27 cellular contexts compared by ENCODE assay signal in the genomic region with DNA sequence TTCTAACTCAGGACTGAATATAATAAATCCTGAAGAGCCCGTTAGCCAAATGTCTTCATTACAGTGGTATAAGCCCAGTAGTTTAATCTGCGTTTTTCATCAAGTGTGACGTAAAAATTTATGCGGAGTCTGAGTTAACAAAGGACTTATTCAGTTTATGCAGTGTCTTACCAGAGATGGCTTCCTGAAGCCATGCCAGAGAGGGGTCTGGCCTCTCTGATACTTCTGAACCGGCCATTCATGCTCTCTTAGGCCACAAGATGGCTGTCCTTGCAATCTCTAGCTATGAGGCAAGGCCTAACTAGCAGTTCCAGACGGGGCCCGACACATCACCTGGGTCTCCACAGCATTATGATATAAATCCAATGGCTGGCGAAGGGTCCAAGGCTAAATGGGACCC.
DNase-seq lines count a peak whose midpoint lies in the region; ATAC-seq and TF ChIP-seq lines count a peak whose summit lies in the region.
"Had no signal": no experiment of that assay in that cellular context is flagged by ENCODE, and none has a peak within 500 bp of the region (broad histone marks: within the 10 kb centered on the region; RNA-seq: fewer than 3 reads in every experiment).

No MANE protein-coding gene starts in this region.

- H3K9ac ChIP-seq in OCI-LY3 (ENCODE audit: low read length) = no peak overlapping the region
- H3K9ac ChIP-seq: BLaER1 had no signal

- H4K20me1 ChIP-seq in OCI-LY3 (ENCODE audit: insufficient read depth, low read length) = no peaks in the 10 kb centered on the region
- H4K20me1 ChIP-seq: BLaER1 had no signal

- H3K9me3 ChIP-seq in OCI-LY3 (ENCODE audit: insufficient read depth, low read length) = no peaks in the 10 kb centered on the region
- H3K9me3 ChIP-seq in gastrocnemius medialis = no peaks in the 10 kb centered on the region
- H3K9me3 ChIP-seq: BLaER1, tibial nerve had no signal

- H3K4me1 ChIP-seq in OCI-LY3 (ENCODE audit: low read length) (peaks cover 8% of the 10 kb centered on the region), foreskin keratinocyte (peaks cover 27% of the 10 kb centered on the region), gastrocnemius medialis (no peaks in the 10 kb centered on the region)
- H3K4me1 ChIP-seq: BLaER1 had no signal

- H3K4me3 ChIP-seq in OCI-LY3 (ENCODE audit: low read length) = no peak overlapping the region
- no peak overlapping the region for H3K4me3 ChIP-seq in gastrocnemius medialis
- H3K4me3 ChIP-seq: BLaER1, GM12878, tibial nerve had no signal

- TF ChIP-seq CTCF in OCI-LY3 (IDR thresholded peaks at IDR 0.05; ENCODE audit: low read depth, low read length) (peak; percentile 34; the same call in 1 of the 2 replicates), foreskin keratinocyte (conservative IDR thresholded peaks at IDR 0.05) (no peak), gastrocnemius medialis (IDR thresholded peaks at IDR 0.05 in 4 of 5, conservative IDR thresholded peaks at IDR 0.05 in 1 of 5) (no peak)

- TF ChIP-seq POLR2A in gastrocnemius medialis (IDR thresholded peaks at IDR 0.05) = no peak

- no peaks in the 10 kb centered on the region for H3K79me2 ChIP-seq in OCI-LY3 (ENCODE audit: low read length)

- no peak overlapping the region for H3K4me2 ChIP-seq in OCI-LY3 (ENCODE audit: low read length)
- H3K4me2 ChIP-seq: BLaER1 had no signal

- H3K36me3 ChIP-seq in OCI-LY3 (replicated peaks; ENCODE audit: low read depth, low read length) (no peaks in the 10 kb centered on the region), gastrocnemius medialis (no peaks in the 10 kb centered on the region)
- H3K36me3 ChIP-seq: BLaER1, tibial nerve had no signal

- H3K27ac ChIP-seq in OCI-LY3 (ENCODE audit: low read length) = no peak overlapping the region
- peak overlapping the region; percentile 52 for H3K27ac ChIP-seq in foreskin keratinocyte
- H3K27ac ChIP-seq in gastrocnemius medialis = no peak overlapping the region
- H3K27ac ChIP-seq: 22Rv1, BLaER1, HL-60 had no signal

- in situ Hi-C loops in gastrocnemius medialis (cut with MboI; ENCODE audit: low sequenced_read_pairs in 4 of 4) = no loop called here

- intact Hi-C loops in sciatic nerve (cut with DNase I) = no loop called here
- intact Hi-C loops in gastrocnemius medialis (cut with DNase I; ENCODE audit: low total_unique reads) = no loop called here
- intact Hi-C loops in left cardiac atrium (cut with DNase I) = no loop called here

- ATAC-seq in foreskin keratinocyte = no peak
- ATAC-seq in sciatic nerve = peak; percentile 48
- ATAC-seq in gastrocnemius medialis = no peak
- ATAC-seq in HG02870 (IDR thresholded peaks at IDR 0.05; ENCODE audit: unreplicated experiment) = no peak
- ATAC-seq in left cardiac atrium = no peak
- ATAC-seq: activated CD8-positive, alpha-beta T cell treated with anti-CD3 and anti-CD28 coated beads, Interleukin-2, amount 10 ng/mL, durations not matched to agents 7 days and 5 days; activated naive CD4-positive, alpha-beta T cell treated with anti-CD3 and anti-CD28 coated beads, Interleukin-2, amount 50 U/mL, for 72 hours; GM12878; stimulated activated naive CD8-positive, alpha-beta T cell treated with anti-CD3 and anti-CD28 coated beads, Interleukin-15, Interleukin-2, amounts not matched to agents 100 U/mL and 50 U/mL, for 24 hours; T-helper 17 cell had no signal

- 0 out of 2 replicates have a peak, but pooled peaks cover 3% of the 10 kb centered on the region for H3K27me3 ChIP-seq in OCI-LY3 (ENCODE audit: low read depth, low read length)
- no peaks in the 10 kb centered on the region for H3K27me3 ChIP-seq in foreskin keratinocyte
- H3K27me3 ChIP-seq in gastrocnemius medialis = no peaks in the 10 kb centered on the region
- H3K27me3 ChIP-seq: BLaER1, tibial nerve had no signal

- DNase-seq in DMS 273 (lab: John Stamatoyannopoulos, UW; ENCODE audit: unreplicated experiment) (peak; percentile 14), DMS 273 treated with DMSO at 0.1 percent for 48 hours (lab: John Stamatoyannopoulos, UW) (no peak), foreskin keratinocyte (no peak), sciatic nerve (ENCODE audit: low spot score) (no peak), gastrocnemius medialis (no peak), left cardiac atrium (no peak)
- DNase-seq: activated CD8-positive, alpha-beta T cell treated with anti-CD3 and anti-CD28 coated beads, Interleukin-2, amount 10 ng/mL, durations not matched to agents 7 days and 5 days; activated T-cell treated with anti-CD3 and anti-CD28 coated beads, Interleukin-2, amount 50 U/mL, for 48 hours; GDM1; H9; hippocampal formation; islet precursor cell; NCI-H1092; NCI-H2029; posterior cingulate gyrus; SHP77; stimulated activated CD4-positive, alpha-beta T cell treated with anti-CD3 and anti-CD28 coated beads, Interleukin-1b, Interleukin-23, amount 100 ng/mL, for 48 hours; stimulated activated naive CD8-positive, alpha-beta T cell treated with anti-CD3 and anti-CD28 coated beads, Interleukin-15, Interleukin-2, amounts not matched to agents 100 U/mL and 50 U/mL, for 24 hours; T-helper 17 cell had no signal

- no peak overlapping the region for H2AFZ ChIP-seq in OCI-LY3 (ENCODE audit: low read depth, low read length)
